In the genomic region with DNA sequence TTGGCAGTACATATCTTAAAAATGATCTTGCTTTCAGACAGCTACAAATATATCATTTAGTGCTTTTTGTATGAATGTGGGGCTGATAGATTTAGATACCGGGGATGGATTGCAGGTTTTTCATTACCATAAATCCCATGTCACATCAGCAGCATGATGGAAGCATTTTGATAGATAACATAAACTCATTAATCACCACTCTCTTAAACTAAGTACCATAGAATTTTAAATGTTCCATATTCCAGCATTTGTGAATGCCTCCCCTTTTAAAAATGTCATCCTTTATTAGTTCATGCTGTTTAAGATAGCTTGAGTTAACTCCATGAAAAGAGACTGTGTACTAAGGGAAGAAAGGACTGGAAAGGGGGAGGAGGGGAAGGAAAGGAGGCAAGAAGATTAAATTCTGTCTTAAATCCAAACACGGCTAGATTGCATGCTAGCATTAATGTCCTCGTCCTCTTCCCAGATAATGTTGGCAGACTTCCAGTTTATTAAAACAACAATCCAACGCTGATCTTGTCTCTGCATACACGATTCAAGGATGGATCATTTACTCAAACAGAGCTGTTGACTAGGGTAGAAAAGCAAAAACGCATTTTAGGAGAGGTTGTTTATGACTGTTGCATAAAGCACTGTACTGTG, we compare ENCODE assay signal across 7 cellular contexts.
A peak's percentile ranks its signal among the peaks of the same experiment; 100 is the strongest.
DNase-seq lines count a peak whose midpoint lies in the region; ATAC-seq and TF ChIP-seq lines count a peak whose summit lies in the region.

No MANE protein-coding gene starts in this region.

- ATAC-seq in sciatic nerve (peak; percentile 20), HG03342 (IDR thresholded peaks at IDR 0.05; ENCODE audit: unreplicated experiment) (no peak), HG03469 (IDR thresholded peaks at IDR 0.05; ENCODE audit: unreplicated experiment) (no peak)

- TF ChIP-seq CTCF in HEK293 (tag by site-specific recombination; IDR thresholded peaks at IDR 0.05) (no peak), choroid plexus epithelial cell (conservative IDR thresholded peaks at IDR 0.05; ENCODE audit: low read depth, low read length) (no peak)

- no peak overlapping the region; the same call in 1 of the 2 replicates for H3K27ac ChIP-seq in HEK293 (ENCODE audit: extremely low read depth, low read depth, low read length)

- DNase-seq in NCI-H2227 treated with DMSO at 0.1 percent for 48 hours (lab: John Stamatoyannopoulos, UW), result peak; percentile 79
- DNase-seq in choroid plexus epithelial cell (ENCODE audit: low read depth), result peak; percentile 56
- DNase-seq in sciatic nerve (ENCODE audit: low spot score), result no peak
- DNase-seq in NCI-H1048 (lab: John Stamatoyannopoulos, UW), result no peak

- H3K36me3 ChIP-seq in HEK293 (ENCODE audit: control insufficient read depth in 2 of 2, insufficient read depth in 1 of 2, low read length in 2 of 2), result no peaks in the 10 kb centered on the region

- intact Hi-C loops in sciatic nerve (cut with DNase I), result no loop called here

- CTCF ChIA-PET in HEK293 (lab: Yijun Ruan, JAX), result no interaction called here

- peaks cover 28% of the 10 kb centered on the region for H3K4me1 ChIP-seq in HEK293 (ENCODE audit: control insufficient read depth, insufficient read depth, low read length)

- H3K9me3 ChIP-seq in HEK293 (ENCODE audit: control insufficient read depth, insufficient read depth, low read depth, low read length), result no peaks in the 10 kb centered on the region

- H3K4me3 ChIP-seq in HEK293 (ENCODE audit: low read depth, low read length) (no peak overlapping the region), choroid plexus epithelial cell (ENCODE audit: low read depth, low read length) (no peak overlapping the region)

- POLR2A ChIA-PET in HEK293 (lab: Yijun Ruan, JAX), result no interaction called here

TF ChIP-seq in HEK293, 187 proteins besides CTCF, POLR2A, EP300 and RAD21 (continues in another document):
- no peak for TF ChIP-seq BCL11A (tag by site-specific recombination; IDR thresholded peaks at IDR 0.05; ENCODE audit: low read depth)
- no peak for TF ChIP-seq ZBTB20 (tag by site-specific recombination; IDR thresholded peaks at IDR 0.05)
- no peak for TF ChIP-seq PRDM4 (tag by site-specific recombination; IDR thresholded peaks at IDR 0.05)
- 0 out of 2 replicates have a peak, but pooled peaks have one; percentile 24 for TF ChIP-seq WT1 (tag by site-specific recombination; IDR thresholded peaks at IDR 0.05)
- no peak for TF ChIP-seq GLIS2 (tag by site-specific recombination; IDR thresholded peaks at IDR 0.05)
- TF ChIP-seq ZNF624 (tag by site-specific recombination; IDR thresholded peaks at IDR 0.05), result no peak
- TF ChIP-seq TRIM28 (IDR thresholded peaks at IDR 0.05; ENCODE audit: borderline replicate concordance, low read length), result peak; percentile 83
- TF ChIP-seq ZNF580 (tag by site-specific recombination; IDR thresholded peaks at IDR 0.05), result no peak
- TF ChIP-seq HOXA7 (CRISPR knock-in tag; IDR thresholded peaks at IDR 0.05; ENCODE audit: borderline replicate concordance), result no peak
- no peak for TF ChIP-seq ZNF398 (tag by site-specific recombination; IDR thresholded peaks at IDR 0.05)
- TF ChIP-seq ZNF639 (tag by site-specific recombination; IDR thresholded peaks at IDR 0.05), result no peak
- no peak for TF ChIP-seq ZNF140 (tag by site-specific recombination; IDR thresholded peaks at IDR 0.05)
- TF ChIP-seq, protein P1, sequence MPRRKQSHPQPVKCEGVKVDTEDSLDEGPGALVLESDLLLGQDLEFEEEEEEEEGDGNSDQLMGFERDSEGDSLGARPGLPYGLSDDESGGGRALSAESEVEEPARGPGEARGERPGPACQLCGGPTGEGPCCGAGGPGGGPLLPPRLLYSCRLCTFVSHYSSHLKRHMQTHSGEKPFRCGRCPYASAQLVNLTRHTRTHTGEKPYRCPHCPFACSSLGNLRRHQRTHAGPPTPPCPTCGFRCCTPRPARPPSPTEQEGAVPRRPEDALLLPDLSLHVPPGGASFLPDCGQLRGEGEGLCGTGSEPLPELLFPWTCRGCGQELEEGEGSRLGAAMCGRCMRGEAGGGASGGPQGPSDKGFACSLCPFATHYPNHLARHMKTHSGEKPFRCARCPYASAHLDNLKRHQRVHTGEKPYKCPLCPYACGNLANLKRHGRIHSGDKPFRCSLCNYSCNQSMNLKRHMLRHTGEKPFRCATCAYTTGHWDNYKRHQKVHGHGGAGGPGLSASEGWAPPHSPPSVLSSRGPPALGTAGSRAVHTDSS (tag by site-specific recombination; IDR thresholded peaks at IDR 0.05), result no peak
- TF ChIP-seq OVOL3 (tag by site-specific recombination; IDR thresholded peaks at IDR 0.05), result no peak
- TF ChIP-seq BCL6B (tag by site-specific recombination; IDR thresholded peaks at IDR 0.05), result 0 out of 2 replicates have a peak, but pooled peaks have one; percentile 39
- TF ChIP-seq KLF7 (tag by site-specific recombination; IDR thresholded peaks at IDR 0.05; ENCODE audit: borderline replicate concordance), result no peak

Comparison
In these comparisons a context has a peak if more than half of its experiments do, and no peak if none do; other contexts are left out.
1. DNase-seq: peak in NCI-H2227 treated with DMSO at 0.1 percent for 48 hours (single experiment) and choroid plexus epithelial cell (single experiment); none in sciatic nerve (single experiment) and NCI-H1048 (single experiment).